ENCODE assay signal across 19 cellular contexts in the genomic region with DNA sequence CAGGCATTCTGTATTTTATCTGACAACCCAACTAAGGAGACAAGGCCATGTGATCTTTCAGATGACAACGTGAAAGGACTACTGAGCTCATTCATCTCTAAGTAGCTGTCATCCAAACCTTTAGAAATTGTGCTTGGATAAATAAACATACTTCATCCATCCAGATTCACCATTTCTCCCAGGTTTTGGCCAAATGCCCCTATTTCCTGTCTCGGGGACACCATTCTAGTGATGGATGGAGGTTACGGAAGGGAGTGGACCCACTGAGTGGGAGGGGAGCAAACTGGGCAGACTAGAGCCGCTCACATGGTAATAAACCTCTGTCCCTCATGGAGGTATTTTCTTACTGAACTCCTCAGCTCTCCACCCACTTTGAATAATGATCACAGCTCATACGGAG.
DNase-seq lines count a peak whose midpoint lies in the region; ATAC-seq lines count a peak whose summit lies in the region.
"Had no signal": no experiment of that assay in that cellular context is flagged by ENCODE, and none has a peak within 500 bp of the region (broad histone marks: within the 10 kb centered on the region; RNA-seq: fewer than 3 reads in every experiment).

No MANE protein-coding gene starts in this region.

- peaks cover 16 to 22% (median 18%) of the 10 kb centered on the region in 3 donors for H3K4me1 Mint-ChIP-seq in CD8-positive, alpha-beta memory T cell
- peaks cover 26% of the 10 kb centered on the region for H3K4me1 Mint-ChIP-seq in T-helper 17 cell
- H3K4me1 Mint-ChIP-seq in stimulated activated effector memory CD8-positive, alpha-beta T cell treated with anti-CD3 and anti-CD28 coated beads, Interleukin-12 subunit alpha, Interleukin-12 subunit beta, amount 100 ng/mL, for 72 hours, result peaks cover 19% of the 10 kb centered on the region

- POLR2A ChIA-PET in CD8-positive, alpha-beta memory T cell (lab: Charles Lee), result no interaction called here

- no peaks in the 10 kb centered on the region for H3K36me3 ChIP-seq in CD8-positive, alpha-beta memory T cell (ENCODE audit: insufficient read depth, low read length)
- H3K36me3 ChIP-seq: BE2C, ovary, tibial artery had no signal

- peaks cover 9% of the 10 kb centered on the region for H3K4me1 ChIP-seq in CD8-positive, alpha-beta memory T cell (ENCODE audit: insufficient read depth, low read length)
- H3K4me1 ChIP-seq: BE2C had no signal

- no peaks in the 10 kb centered on the region for H3K27me3 ChIP-seq in CD8-positive, alpha-beta memory T cell (ENCODE audit: insufficient read depth, low read length, poor library complexity, severe bottlenecking)
- H3K27me3 ChIP-seq: BE2C, ovary, tibial artery had no signal

- H3K36me3 Mint-ChIP-seq in CD8-positive, alpha-beta memory T cell, result peaks cover 0 to 2% (median 0%) of the 10 kb centered on the region in 3 donors
- peaks cover 3% of the 10 kb centered on the region for H3K36me3 Mint-ChIP-seq in T-helper 17 cell (ENCODE audit: low read depth)
- no peaks in the 10 kb centered on the region for H3K36me3 Mint-ChIP-seq in stimulated activated effector memory CD8-positive, alpha-beta T cell treated with anti-CD3 and anti-CD28 coated beads, Interleukin-12 subunit alpha, Interleukin-12 subunit beta, amount 100 ng/mL, for 72 hours
- H3K36me3 Mint-ChIP-seq: mesothelial cell of epicardium had no signal

- no peaks in the 10 kb centered on the region for H3K9me3 Mint-ChIP-seq in CD8-positive, alpha-beta memory T cell
- no peaks in the 10 kb centered on the region for H3K9me3 Mint-ChIP-seq in stimulated activated effector memory CD8-positive, alpha-beta T cell treated with anti-CD3 and anti-CD28 coated beads, Interleukin-12 subunit alpha, Interleukin-12 subunit beta, amount 100 ng/mL, for 72 hours
- H3K9me3 Mint-ChIP-seq: activated B cell treated with CpG ODN at 0.5 μM for 24 hours, mesothelial cell of epicardium had no signal

- H3K27me3 Mint-ChIP-seq in CD8-positive, alpha-beta memory T cell, result peaks cover 0 to 2% of the 10 kb centered on the region in 2 donors
- no peaks in the 10 kb centered on the region for H3K27me3 Mint-ChIP-seq in T-helper 17 cell
- H3K27me3 Mint-ChIP-seq: activated B cell treated with CpG ODN at 0.5 μM for 24 hours; activated T-helper 17 cell treated with anti-CD3 and anti-CD28 coated beads, Interleukin-2, amount 50 U/mL, for 72 hours had no signal

- H3K9me3 ChIP-seq in CD8-positive, alpha-beta memory T cell (ENCODE audit: low read length), result no peaks in the 10 kb centered on the region
- no peaks in the 10 kb centered on the region for H3K9me3 ChIP-seq in T-helper 17 cell (ENCODE audit: control insufficient read depth, low read length, poor library complexity, severe bottlenecking)
- H3K9me3 ChIP-seq: BE2C, ovary, tibial artery had no signal

- peak overlapping the region in 5 of 8 donors; percentile 13 to 96 (median 90) for H3K27ac Mint-ChIP-seq in CD8-positive, alpha-beta memory T cell
- H3K27ac Mint-ChIP-seq in T-helper 17 cell, result peak overlapping the region; percentile 83
- peak overlapping the region; percentile 9 for H3K27ac Mint-ChIP-seq in stimulated activated effector memory CD8-positive, alpha-beta T cell treated with anti-CD3 and anti-CD28 coated beads, Interleukin-12 subunit alpha, Interleukin-12 subunit beta, amount 100 ng/mL, for 72 hours
- H3K27ac Mint-ChIP-seq: activated B cell treated with CpG ODN at 0.5 μM for 24 hours, mesothelial cell of epicardium had no signal

- no peak overlapping the region for H3K4me3 ChIP-seq in CD8-positive, alpha-beta memory T cell (ENCODE audit: low read length)
- H3K4me3 ChIP-seq: ovary, tibial artery had no signal

- no peak for DNase-seq in CD8-positive, alpha-beta memory T cell
- DNase-seq in T-helper 17 cell (no peak), left kidney (ENCODE audit: low read depth, low spot score) (peak; percentile 71), DMS79 (lab: John Stamatoyannopoulos, UW) (no peak), hippocampal formation (lab: John Stamatoyannopoulos, UW) (no peak), D341Med (ENCODE audit: low spot score) (no peak)
- no peak for DNase-seq in stimulated activated effector memory CD8-positive, alpha-beta T cell treated with anti-CD3 and anti-CD28 coated beads, Interleukin-12 subunit alpha, Interleukin-12 subunit beta, amount 100 ng/mL, for 72 hours (ENCODE audit: low spot score in 2 of 2)
- DNase-seq: activated B cell treated with CpG ODN at 0.5 μM for 24 hours; BE2C; glutamatergic neuron; NCI-H1436; ovary; stimulated activated CD4-positive, alpha-beta T cell treated with anti-CD3 and anti-CD28 coated beads, Interleukin-4, amount 100 ng/mL, for 24 hours; stimulated activated CD8-positive, alpha-beta memory T cell treated with anti-CD3 and anti-CD28 coated beads, Interleukin-4, amount 100 ng/mL, for 48 hours; T-helper 1 cell; tibial artery had no signal

- no peak overlapping the region for H3K27ac ChIP-seq in CD8-positive, alpha-beta memory T cell (ENCODE audit: low read depth, low read length)
- H3K27ac ChIP-seq: ovary had no signal

- CTCF ChIA-PET in CD8-positive, alpha-beta memory T cell (lab: Charles Lee), result interaction anchor here (0.7 to 3.2 kb wide), 34 partner anchors 9 to 719 kb away, joined by 3 to 32 read pairs (median 4); a partner anchor contains a TSS

- ATAC-seq in T-helper 17 cell, result no peak
- ATAC-seq in stimulated activated effector memory CD8-positive, alpha-beta T cell treated with anti-CD3 and anti-CD28 coated beads, Interleukin-12 subunit alpha, Interleukin-12 subunit beta, amount 100 ng/mL, for 72 hours, result no peak
- ATAC-seq in GM19324 (IDR thresholded peaks at IDR 0.05; ENCODE audit: low FRiP score, unreplicated experiment), result no peak

- no peak overlapping the region for H3K4me3 Mint-ChIP-seq in CD8-positive, alpha-beta memory T cell
- peak overlapping the region; percentile 80 for H3K4me3 Mint-ChIP-seq in T-helper 17 cell
- H3K4me3 Mint-ChIP-seq in stimulated activated effector memory CD8-positive, alpha-beta T cell treated with anti-CD3 and anti-CD28 coated beads, Interleukin-12 subunit alpha, Interleukin-12 subunit beta, amount 100 ng/mL, for 72 hours, result no peak overlapping the region
- H3K4me3 Mint-ChIP-seq: activated B cell treated with CpG ODN at 0.5 μM for 24 hours, mesothelial cell of epicardium had no signal

Comparison
In these comparisons a context has a peak if more than half of its experiments do, and no peak if none do; other contexts are left out.
1. H3K27ac Mint-ChIP-seq: peak in every context shown above with its lines; median percentile 90 in CD8-positive, alpha-beta memory T cell; 83 in T-helper 17 cell; 9 in stimulated activated effector memory CD8-positive, alpha-beta T cell treated with anti-CD3 and anti-CD28 coated beads, Interleukin-12 subunit alpha, Interleukin-12 subunit beta, amount 100 ng/mL, for 72 hours.